8 cellular contexts compared by ENCODE assay signal in the genomic region with DNA sequence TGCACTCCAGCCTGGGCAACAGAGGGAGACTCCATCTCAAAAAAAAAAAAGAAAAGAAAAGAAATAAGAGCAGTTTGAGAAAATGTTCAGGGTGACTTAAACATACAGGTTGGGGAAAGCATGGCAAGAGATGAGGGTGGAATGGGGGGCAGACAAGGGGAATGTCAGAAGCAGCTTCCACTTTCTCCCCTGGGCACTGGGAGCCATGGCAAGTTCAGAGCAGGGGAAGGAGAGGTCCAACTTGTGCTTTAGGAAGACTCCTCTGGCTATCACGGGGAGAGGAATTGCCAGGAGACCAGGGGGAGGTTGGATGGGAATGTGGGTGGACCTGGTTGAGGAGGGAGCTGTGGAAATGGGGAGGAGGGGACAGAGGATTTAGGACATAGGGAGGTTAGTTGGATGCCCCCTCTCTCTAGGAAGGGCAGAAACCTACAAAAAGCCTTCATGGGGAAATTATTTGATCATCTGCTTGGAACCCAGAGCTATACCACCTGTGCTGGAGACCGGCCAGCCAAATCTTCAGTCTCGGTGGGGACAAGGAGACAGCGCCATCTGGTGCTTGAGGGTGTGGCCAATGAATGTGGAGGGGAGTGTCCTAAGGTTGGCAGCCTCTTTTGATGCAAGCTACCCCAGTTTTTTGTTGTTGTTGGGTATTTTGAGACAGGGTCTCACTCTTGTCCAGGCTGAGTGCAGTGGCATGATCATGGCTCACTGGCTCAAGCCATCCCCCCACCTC. TPM values are rescaled to one million over a fixed set of nuclear protein-coding genes. Genes with fewer than 3 reads are reported as not detected.
DNase-seq lines count a peak whose midpoint lies in the region; ATAC-seq and TF ChIP-seq lines count a peak whose summit lies in the region.

No MANE protein-coding gene starts in this region.

- no peak overlapping the region for H3K4me3 ChIP-seq in CD8-positive, alpha-beta T cell (ENCODE audit: low read depth, low read length)
- H3K4me3 ChIP-seq in PC-9 (no peak overlapping the region), heart left ventricle (no peak overlapping the region)

- POLR2A ChIA-PET in CD8-positive, alpha-beta T cell (lab: Charles Lee): interaction anchor here (0.6 to 1.0 kb wide), 2 partner anchors 51 to 82 kb away, joined by 3 to 5 read pairs; no protein-coding TSS in a partner anchor
- POLR2A ChIA-PET in PC-9 (lab: Charles Lee; ENCODE audit: unreplicated experiment): interaction anchor here (0.6 kb wide), 2 partner anchors 86 to 96 kb away, joined by 3 to 13 read pairs; no protein-coding TSS in a partner anchor

- WGBS in heart left ventricle, 4 donors: 29 to 49% (median 33%) methylated on average over 2 to 4 of the region's 4 CpGs

- H3K36me3 Mint-ChIP-seq in CD8-positive, alpha-beta T cell: peaks cover 23% of the 10 kb centered on the region
- peaks cover 0 to 3% of the 10 kb centered on the region in 2 donors for H3K36me3 Mint-ChIP-seq in activated T-cell treated with anti-CD3 and anti-CD28 coated beads, Interleukin-2, amount 50 U/mL, for 72 hours (ENCODE audit: insufficient read depth in 2 of 2)

- H3K79me2 ChIP-seq in PC-9 (ENCODE audit: low read depth): no peaks in the 10 kb centered on the region

- peak; percentile 95 for ATAC-seq in CD8-positive, alpha-beta T cell
- ATAC-seq in HG03342 (IDR thresholded peaks at IDR 0.05; ENCODE audit: unreplicated experiment) (peak; percentile 44), heart left ventricle (peak in 2 of 4 donors; percentile 13 to 19), HG02759 (IDR thresholded peaks at IDR 0.05; ENCODE audit: unreplicated experiment) (no peak), GM21786 (IDR thresholded peaks at IDR 0.05; ENCODE audit: unreplicated experiment) (no peak)
- peak; percentile 81 to 82 for ATAC-seq in activated T-cell treated with anti-CD3 and anti-CD28 coated beads, Interleukin-2, amount 50 U/mL, for 72 hours (replicated peaks in 1 of 2)

- H3K9me2 ChIP-seq in PC-9 (ENCODE audit: insufficient read depth): no peaks in the 10 kb centered on the region

- no peaks in the 10 kb centered on the region for H3K27me3 Mint-ChIP-seq in CD8-positive, alpha-beta T cell (ENCODE audit: low read depth)
- H3K27me3 Mint-ChIP-seq in activated T-cell treated with anti-CD3 and anti-CD28 coated beads, Interleukin-2, amount 50 U/mL, for 72 hours (ENCODE audit: low read depth): no peaks in the 10 kb centered on the region

- no peak overlapping the region for H2AFZ ChIP-seq in PC-9

- no TSS peak for BruUV-seq in PC-9 (replicated peaks; lab: Mats Ljungman, UMichigan)

- no peak overlapping the region for H3K27ac ChIP-seq in CD8-positive, alpha-beta T cell (ENCODE audit: low read depth, low read length)
- H3K27ac ChIP-seq in PC-9 (no peak overlapping the region), heart left ventricle (no peak overlapping the region)

- no peak overlapping the region for H3K4me3 Mint-ChIP-seq in CD8-positive, alpha-beta T cell
- no peak overlapping the region for H3K4me3 Mint-ChIP-seq in activated T-cell treated with anti-CD3 and anti-CD28 coated beads, Interleukin-2, amount 50 U/mL, for 72 hours

- peaks cover 31% of the 10 kb centered on the region; the same call in 1 of the 2 replicates for H3F3A ChIP-seq in PC-9 (ENCODE audit: insufficient read depth, low read depth)

- TF ChIP-seq POLR2A in heart left ventricle (IDR thresholded peaks at IDR 0.05): no peak

- peaks cover 7% of the 10 kb centered on the region for H3K4me1 Mint-ChIP-seq in CD8-positive, alpha-beta T cell (ENCODE audit: low read depth)
- H3K4me1 Mint-ChIP-seq in activated T-cell treated with anti-CD3 and anti-CD28 coated beads, Interleukin-2, amount 50 U/mL, for 72 hours (ENCODE audit: low read depth): peaks cover 7% of the 10 kb centered on the region

- peak; percentile 51 to 78 (median 70) for DNase-seq in CD8-positive, alpha-beta T cell
- DNase-seq in PC-9 (peak in 1 of 2 experiments; percentile 48), heart left ventricle (no peak)
- peak; percentile 66 to 79 for DNase-seq in activated T-cell treated with anti-CD3 and anti-CD28 coated beads, Interleukin-2, amount 50 U/mL, for 72 hours
- peak; percentile 46 to 52 for DNase-seq in stimulated activated CD4-positive, alpha-beta T cell treated with anti-CD3 and anti-CD28 coated beads, Interleukin-1b, Interleukin-23, amount 100 ng/mL, for 4 hours (ENCODE audit: low read depth in 2 of 2)

- no peaks in the 10 kb centered on the region for H3K9me3 Mint-ChIP-seq in CD8-positive, alpha-beta T cell
- no peaks in the 10 kb centered on the region for H3K9me3 Mint-ChIP-seq in activated T-cell treated with anti-CD3 and anti-CD28 coated beads, Interleukin-2, amount 50 U/mL, for 72 hours

- no peaks in the 10 kb centered on the region for H3K36me3 ChIP-seq in CD8-positive, alpha-beta T cell (ENCODE audit: insufficient read depth, low read length)
- H3K36me3 ChIP-seq in PC-9 (ENCODE audit: low read depth) (no peaks in the 10 kb centered on the region), heart left ventricle (peaks cover 0 to 51% (median 24%) of the 10 kb centered on the region in 9 donors)

- peaks cover 7% of the 10 kb centered on the region; the same call in 1 of the 2 replicates for H4K20me1 ChIP-seq in PC-9 (ENCODE audit: insufficient read depth)

- intact Hi-C loops in CD8-positive, alpha-beta T cell (cut with DNase I, micrococcal nuclease): loop anchor here (1.0 to 10.0 kb wide), 2 partner anchors 224 to 241 kb away; no protein-coding TSS in a partner anchor
- intact Hi-C loops in PC-9 (cut with micrococcal nuclease; ENCODE audit: unreplicated experiment): loop anchor here (2.0 to 10.0 kb wide), 4 partner anchors 49 to 281 kb away; no protein-coding TSS in a partner anchor
- intact Hi-C loops in heart left ventricle (cut with DNase I): loop anchor here in 5 of 10 donors (10.0 kb wide), 2 partner anchors 241 to 281 kb away; no protein-coding TSS in a partner anchor

- CTCF ChIA-PET in CD8-positive, alpha-beta T cell (lab: Charles Lee): interaction anchor here (0.8 to 12.2 kb wide), 18 partner anchors 10 to 260 kb away, joined by 3 to 287 read pairs (median 4); no protein-coding TSS in a partner anchor
- CTCF ChIA-PET in PC-9 (lab: Charles Lee): interaction anchor here (0.6 to 1.1 kb wide), 5 partner anchors 76 to 274 kb away, joined by 3 to 10 read pairs (median 4); no protein-coding TSS in a partner anchor

- TF ChIP-seq CTCF in CD8-positive, alpha-beta T cell (IDR thresholded peaks at IDR 0.05): peak; percentile 55
- TF ChIP-seq CTCF in PC-9 (conservative IDR thresholded peaks at IDR 0.05) (peak; percentile 61), heart left ventricle (IDR thresholded peaks at IDR 0.05) (peak; percentile 20 to 61 (median 45))

- no peak overlapping the region for H3K4me2 ChIP-seq in PC-9

- H3K4me1 ChIP-seq in CD8-positive, alpha-beta T cell (ENCODE audit: insufficient read depth, low read length): no peaks in the 10 kb centered on the region
- H3K4me1 ChIP-seq in PC-9 (replicated peaks; ENCODE audit: insufficient read depth) (no peaks in the 10 kb centered on the region), heart left ventricle (peaks cover 0 to 25% (median 4%) of the 10 kb centered on the region in 12 donors)

- no peak overlapping the region for H3K27ac Mint-ChIP-seq in CD8-positive, alpha-beta T cell
- no peak overlapping the region for H3K27ac Mint-ChIP-seq in activated T-cell treated with anti-CD3 and anti-CD28 coated beads, Interleukin-2, amount 50 U/mL, for 72 hours

- H3K27me3 ChIP-seq in CD8-positive, alpha-beta T cell (ENCODE audit: insufficient read depth, low read length): no peaks in the 10 kb centered on the region
- H3K27me3 ChIP-seq in PC-9 (ENCODE audit: insufficient read depth, low read depth) (no peaks in the 10 kb centered on the region), heart left ventricle (no peaks in the 10 kb centered on the region)

- no peaks in the 10 kb centered on the region for H3K9me3 ChIP-seq in CD8-positive, alpha-beta T cell (ENCODE audit: low read length)
- H3K9me3 ChIP-seq in PC-9 (ENCODE audit: insufficient read depth, low read depth): no peaks in the 10 kb centered on the region
- no peaks in the 10 kb centered on the region for H3K9me3 ChIP-seq in heart left ventricle

RNA-seq across cellular contexts. Expression of gene STRN4, which starts 7.3 kb away (rescaled TPM):
- 100 to 1,000 TPM; 120 to 126 TPM for total RNA-seq in CD8-positive, alpha-beta T cell
- total RNA-seq in PC-9 (2021) (93.3 and 131 TPM in 2 replicates), heart left ventricle (10 to 100 TPM; 41.0 to 93.6 (median 53.7) TPM)
- 10 to 100 TPM; 79.0 to 85.2 TPM for total RNA-seq in activated T-cell treated with anti-CD3 and anti-CD28 coated beads, Interleukin-2, amount 50 U/mL, for 72 hours
- polyA plus RNA-seq in heart left ventricle: 10 to 100 TPM; 42.2 to 89.6 TPM

RNA-seq across cellular contexts. Expression of gene FKRP, which starts 7.7 kb away (rescaled TPM):
- total RNA-seq in CD8-positive, alpha-beta T cell: 10 to 100 TPM; 23.2 to 25.4 TPM
- total RNA-seq in PC-9 (2021): 7.6 and 10.6 TPM in 2 replicates
- total RNA-seq in activated T-cell treated with anti-CD3 and anti-CD28 coated beads, Interleukin-2, amount 50 U/mL, for 72 hours: 10 to 100 TPM; 15.1 to 18.0 TPM
- 10 to 100 TPM; 13.9 to 25.1 (median 19.8) TPM for total RNA-seq in heart left ventricle
- 10 to 100 TPM; 14.4 to 20.7 TPM for polyA plus RNA-seq in heart left ventricle

RNA-seq across cellular contexts. Expression of gene SLC1A5, which starts 34.8 kb away (rescaled TPM):
- 10 to 100 TPM; 16.6 to 17.4 TPM for total RNA-seq in CD8-positive, alpha-beta T cell
- total RNA-seq in PC-9 (2021) (218 and 264 TPM in 2 replicates), heart left ventricle (10 to 100 TPM in 4 of 9 donors, 1 to 10 TPM in 5; 3.7 to 22.4 (median 8.9) TPM)
- total RNA-seq in activated T-cell treated with anti-CD3 and anti-CD28 coated beads, Interleukin-2, amount 50 U/mL, for 72 hours: 100 to 1,000 TPM; 364 to 374 TPM
- polyA plus RNA-seq in heart left ventricle: 10 to 100 TPM in 1 of 2 donors, 1 to 10 TPM in 1; 3.8 to 21.5 TPM

RNA-seq across cellular contexts. Expression of gene PRKD2, which starts 36.7 kb away (rescaled TPM):
- total RNA-seq in CD8-positive, alpha-beta T cell: 10 to 100 TPM; 81.1 to 89.7 TPM
- 88.5 and 97.8 TPM in 2 replicates for total RNA-seq in PC-9 (2021)
- total RNA-seq in activated T-cell treated with anti-CD3 and anti-CD28 coated beads, Interleukin-2, amount 50 U/mL, for 72 hours: 10 to 100 TPM; 82.0 to 92.9 TPM
- 10 to 100 TPM in 7 of 9 donors, 1 to 10 TPM in 2; 8.4 to 32.8 (median 13.2) TPM for total RNA-seq in heart left ventricle
- 10 to 100 TPM; 10.6 to 12.1 TPM for polyA plus RNA-seq in heart left ventricle

Comparison
In these comparisons a context has a peak if more than half of its experiments do, and no peak if none do; other contexts are left out.
1. ATAC-seq: peak in CD8-positive, alpha-beta T cell (single experiment), HG03342 (single experiment) and activated T-cell treated with anti-CD3 and anti-CD28 coated beads, Interleukin-2, amount 50 U/mL, for 72 hours (2 of 2); none in HG02759 (single experiment) and GM21786 (single experiment).
2. DNase-seq: peak in CD8-positive, alpha-beta T cell (7 of 7), activated T-cell treated with anti-CD3 and anti-CD28 coated beads, Interleukin-2, amount 50 U/mL, for 72 hours (2 of 2) and stimulated activated CD4-positive, alpha-beta T cell treated with anti-CD3 and anti-CD28 coated beads, Interleukin-1b, Interleukin-23, amount 100 ng/mL, for 4 hours (2 of 2); none in heart left ventricle (0 of 5).
3. Peak in every context shown above with its lines, with median percentiles within 50 percentile points of each other: CTCF ChIP-seq.